Comparison of ENCODE assay signal across 19 cellular contexts in the genomic region with DNA sequence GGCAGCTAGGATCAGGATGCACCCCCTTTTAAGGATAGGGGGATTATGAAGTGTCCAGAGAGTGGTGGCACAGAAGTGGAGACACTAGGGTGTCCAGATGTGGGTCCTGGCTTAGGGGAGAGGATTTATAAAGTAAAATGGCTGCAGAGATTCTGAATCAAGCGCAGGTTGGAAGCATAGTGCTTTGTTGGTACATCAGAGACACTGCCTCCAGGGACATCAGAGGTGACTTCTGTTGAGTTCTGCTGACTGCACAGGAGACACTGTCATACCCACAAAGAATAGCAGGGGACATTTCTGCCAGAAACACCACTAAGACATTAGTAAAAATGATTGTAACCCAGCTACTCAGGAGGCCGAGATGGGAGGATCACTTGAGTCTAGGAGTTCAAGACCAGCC.
"Had no signal": no experiment of that assay in that cellular context is flagged by ENCODE, and none has a peak within 500 bp of the region (broad histone marks: within the 10 kb centered on the region; RNA-seq: fewer than 3 reads in every experiment).

No MANE protein-coding gene starts in this region.

- H3K4me3 ChIP-seq: colonic mucosa, heart left ventricle, right lobe of liver, upper lobe of right lung had no signal

- H3K27ac Mint-ChIP-seq: activated CD4-positive, alpha-beta T cell treated with anti-CD3 and anti-CD28 coated beads for 36 hours; activated naive CD8-positive, alpha-beta T cell treated with anti-CD3 and anti-CD28 coated beads for 36 hours; WTC11 had no signal

- H3K27me3 ChIP-seq: colonic mucosa, heart left ventricle, right lobe of liver, upper lobe of right lung had no signal

- ATAC-seq: activated CD4-positive, alpha-beta T cell treated with anti-CD3 and anti-CD28 coated beads for 36 hours; activated T-cell treated with anti-CD3 and anti-CD28 coated beads, Interleukin-2, amount 50 U/mL, for 4 hours; heart left ventricle; left ventricle myocardium superior; upper lobe of right lung; WTC11 had no signal

- H3K4me1 ChIP-seq: colonic mucosa, upper lobe of right lung had no signal

- H3K36me3 ChIP-seq: colonic mucosa, heart left ventricle, right lobe of liver, upper lobe of right lung had no signal

- H3K27ac ChIP-seq: colonic mucosa, right lobe of liver, upper lobe of right lung had no signal

- H3K9me3 ChIP-seq: colonic mucosa, right lobe of liver, upper lobe of right lung had no signal

- DNase-seq: activated CD4-positive, alpha-beta T cell treated with anti-CD3 and anti-CD28 coated beads for 36 hours; activated CD4-positive, alpha-beta T cell treated with anti-CD3 and anti-CD28 coated beads, Interleukin-2, amount 50 U/mL, for 4 hours; activated CD8-positive, alpha-beta memory T cell treated with anti-CD3 and anti-CD28 coated beads for 24 hours; activated CD8-positive, alpha-beta memory T cell treated with anti-CD3 and anti-CD28 coated beads, Interleukin-2, amount 50 U/mL, for 4 hours; activated naive CD4-positive, alpha-beta T cell treated with Interleukin-2 at 50 U/mL for 16 hours; activated naive CD8-positive, alpha-beta T cell treated with anti-CD3 and anti-CD28 coated beads for 36 hours; activated T-cell treated with anti-CD3 and anti-CD28 coated beads, Interleukin-2, amount 50 U/mL, for 4 hours; colonic mucosa; heart left ventricle; left ventricle myocardium superior; mammary epithelial cell; occipital lobe; right lobe of liver; small intestine; stimulated activated CD4-positive, alpha-beta T cell treated with anti-CD3 and anti-CD28 coated beads, Interleukin-2, amount 100 ng/mL, for 24 hours; stimulated activated naive CD4-positive, alpha-beta T cell; T1000 had no signal

- H3K27me3 Mint-ChIP-seq: activated CD4-positive, alpha-beta T cell treated with anti-CD3 and anti-CD28 coated beads for 36 hours; activated naive CD8-positive, alpha-beta T cell treated with anti-CD3 and anti-CD28 coated beads for 36 hours had no signal

- H3K4me3 Mint-ChIP-seq: activated CD4-positive, alpha-beta T cell treated with anti-CD3 and anti-CD28 coated beads for 36 hours; activated naive CD8-positive, alpha-beta T cell treated with anti-CD3 and anti-CD28 coated beads for 36 hours; activated T-cell treated with anti-CD3 and anti-CD28 coated beads, Interleukin-2, amount 50 U/mL, for 4 hours; WTC11 had no signal
